In genomic region chr18:76977681-76978234, GRCh38 we compare ENCODE assay signal across 18 cellular contexts.
DNase-seq lines count a peak whose midpoint lies in the region; ATAC-seq lines count a peak whose summit lies in the region.
"Had no signal": no experiment of that assay in that cellular context is flagged by ENCODE, and none has a peak within 500 bp of the region (broad histone marks: within the 10 kb centered on the region; RNA-seq: fewer than 3 reads in every experiment).

No MANE protein-coding gene starts in this region.

- H3K4me3 Mint-ChIP-seq in activated naive CD4-positive, alpha-beta T cell treated with anti-CD3 and anti-CD28 coated beads, Interleukin-2, amount 50 U/mL, for 24 hours, result no peak overlapping the region
- H3K4me3 Mint-ChIP-seq in activated T-helper 2 cell treated with anti-CD3 and anti-CD28 coated beads, Interferon-gamma antibody, Interleukin-2, Interleukin-4, amounts not matched to agents 10 μg/mL and 5 μg/mL and 100 μg/mL, durations not matched to agents 14 hours and 24 hours and 36 hours (ENCODE audit: low read depth), result no peak overlapping the region
- H3K4me3 Mint-ChIP-seq: activated CD4-positive, alpha-beta T cell treated with anti-CD3 and anti-CD28 coated beads, Interleukin-2, amount 10 ng/mL, durations not matched to agents 24 days and 14 days; activated naive CD4-positive, alpha-beta T cell treated with anti-CD3 and anti-CD28 coated beads for 36 hours; CD4-positive, alpha-beta memory T cell; stimulated activated effector memory CD8-positive, alpha-beta T cell treated with anti-CD3 and anti-CD28 coated beads, Interleukin-12 subunit alpha, Interleukin-12 subunit beta, amount 100 ng/mL, for 72 hours had no signal

- intact Hi-C loops in activated T-helper 2 cell treated with anti-CD3 and anti-CD28 coated beads, Interferon-gamma antibody, Interleukin-2, Interleukin-4, amounts not matched to agents 10 μg/mL and 5 μg/mL and 100 μg/mL, durations not matched to agents 14 hours and 24 hours and 36 hours (cut with micrococcal nuclease), result no loop called here

- H3K27me3 Mint-ChIP-seq in activated naive CD4-positive, alpha-beta T cell treated with anti-CD3 and anti-CD28 coated beads, Interleukin-2, amount 50 U/mL, for 24 hours, result no peaks in the 10 kb centered on the region
- H3K27me3 Mint-ChIP-seq in activated T-helper 2 cell treated with anti-CD3 and anti-CD28 coated beads, Interferon-gamma antibody, Interleukin-2, Interleukin-4, amounts not matched to agents 10 μg/mL and 5 μg/mL and 100 μg/mL, durations not matched to agents 14 hours and 24 hours and 36 hours (ENCODE audit: low read depth), result no peaks in the 10 kb centered on the region
- H3K27me3 Mint-ChIP-seq: activated CD4-positive, alpha-beta T cell treated with anti-CD3 and anti-CD28 coated beads, Interleukin-2, amount 10 ng/mL, durations not matched to agents 24 days and 14 days; CD4-positive, alpha-beta memory T cell had no signal

- peaks cover 3% of the 10 kb centered on the region for H3K36me3 Mint-ChIP-seq in activated naive CD4-positive, alpha-beta T cell treated with anti-CD3 and anti-CD28 coated beads, Interleukin-2, amount 50 U/mL, for 24 hours
- no peaks in the 10 kb centered on the region for H3K36me3 Mint-ChIP-seq in activated naive CD4-positive, alpha-beta T cell treated with anti-CD3 and anti-CD28 coated beads, Interleukin-2, amount 50 U/mL, for 72 hours
- no peaks in the 10 kb centered on the region for H3K36me3 Mint-ChIP-seq in activated T-helper 2 cell treated with anti-CD3 and anti-CD28 coated beads, Interferon-gamma antibody, Interleukin-2, Interleukin-4, amounts not matched to agents 10 μg/mL and 5 μg/mL and 100 μg/mL, durations not matched to agents 14 hours and 24 hours and 36 hours (ENCODE audit: low read depth)

- H3K4me1 Mint-ChIP-seq in activated naive CD4-positive, alpha-beta T cell treated with anti-CD3 and anti-CD28 coated beads, Interleukin-2, amount 50 U/mL, for 24 hours, result no peaks in the 10 kb centered on the region
- H3K4me1 Mint-ChIP-seq in activated T-helper 2 cell treated with anti-CD3 and anti-CD28 coated beads, Interferon-gamma antibody, Interleukin-2, Interleukin-4, amounts not matched to agents 10 μg/mL and 5 μg/mL and 100 μg/mL, durations not matched to agents 14 hours and 24 hours and 36 hours (ENCODE audit: low read depth), result no peaks in the 10 kb centered on the region
- H3K4me1 Mint-ChIP-seq: activated CD4-positive, alpha-beta T cell treated with anti-CD3 and anti-CD28 coated beads, Interleukin-2, amount 10 ng/mL, durations not matched to agents 24 days and 14 days; CD4-positive, alpha-beta memory T cell; stimulated activated effector memory CD8-positive, alpha-beta T cell treated with anti-CD3 and anti-CD28 coated beads, Interleukin-12 subunit alpha, Interleukin-12 subunit beta, amount 100 ng/mL, for 72 hours had no signal

- peak overlapping the region in 1 of 2 donors; percentile 65 for H3K4me3 ChIP-seq in mucosa of rectum (ENCODE audit: low read length in 2 of 2)
- H3K4me3 ChIP-seq: gastroesophageal sphincter, prostate gland had no signal

- peak overlapping the region; percentile 40 to 63 for H3K9ac ChIP-seq in mucosa of rectum (ENCODE audit: low read depth in 1 of 2, low read length in 2 of 2)

- no peaks in the 10 kb centered on the region for H3K9me3 Mint-ChIP-seq in activated naive CD4-positive, alpha-beta T cell treated with anti-CD3 and anti-CD28 coated beads, Interleukin-2, amount 50 U/mL, for 24 hours
- H3K9me3 Mint-ChIP-seq in activated naive CD4-positive, alpha-beta T cell treated with anti-CD3 and anti-CD28 coated beads, Interleukin-2, amount 50 U/mL, for 72 hours, result no peaks in the 10 kb centered on the region
- H3K9me3 Mint-ChIP-seq in activated T-helper 2 cell treated with anti-CD3 and anti-CD28 coated beads, Interferon-gamma antibody, Interleukin-2, Interleukin-4, amounts not matched to agents 10 μg/mL and 5 μg/mL and 100 μg/mL, durations not matched to agents 14 hours and 24 hours and 36 hours, result no peaks in the 10 kb centered on the region
- H3K9me3 Mint-ChIP-seq: activated CD4-positive, alpha-beta T cell treated with anti-CD3 and anti-CD28 coated beads, Interleukin-2, amount 10 ng/mL, durations not matched to agents 24 days and 14 days; activated naive CD4-positive, alpha-beta T cell treated with anti-CD3 and anti-CD28 coated beads for 36 hours; CD4-positive, alpha-beta memory T cell; stimulated activated effector memory CD8-positive, alpha-beta T cell treated with anti-CD3 and anti-CD28 coated beads, Interleukin-12 subunit alpha, Interleukin-12 subunit beta, amount 100 ng/mL, for 72 hours had no signal

- H3K27me3 ChIP-seq in mucosa of rectum (ENCODE audit: control insufficient read depth in 2 of 2, insufficient read depth in 2 of 2, low read length in 2 of 2), result no peaks in the 10 kb centered on the region
- H3K27me3 ChIP-seq: gastroesophageal sphincter, upper lobe of left lung had no signal

- no peaks in the 10 kb centered on the region for H3K9me3 ChIP-seq in mucosa of rectum (ENCODE audit: control insufficient read depth in 2 of 2, low read length in 2 of 2)
- H3K9me3 ChIP-seq: gastroesophageal sphincter, prostate gland, upper lobe of left lung had no signal

- ATAC-seq in activated naive CD4-positive, alpha-beta T cell treated with anti-CD3 and anti-CD28 coated beads, Interleukin-2, amount 50 U/mL, for 72 hours, result no peak
- no peak for ATAC-seq in HG02981 (IDR thresholded peaks at IDR 0.05; ENCODE audit: unreplicated experiment)
- ATAC-seq: gastroesophageal sphincter; stimulated activated effector memory CD8-positive, alpha-beta T cell treated with anti-CD3 and anti-CD28 coated beads, Interleukin-12 subunit alpha, Interleukin-12 subunit beta, amount 100 ng/mL, for 72 hours had no signal

- peak overlapping the region; percentile 83 to 94 for H3K27ac ChIP-seq in mucosa of rectum (ENCODE audit: low read depth in 2 of 2, low read length in 2 of 2)
- H3K27ac ChIP-seq: gastroesophageal sphincter, prostate gland had no signal

- no peaks in the 10 kb centered on the region for H3K36me3 ChIP-seq in mucosa of rectum (ENCODE audit: control insufficient read depth in 2 of 2, insufficient read depth in 2 of 2, low read length in 2 of 2)
- H3K36me3 ChIP-seq: prostate gland, upper lobe of left lung had no signal

- H3K4me1 ChIP-seq in mucosa of rectum (ENCODE audit: control insufficient read depth in 2 of 2, insufficient read depth in 2 of 2, low read length in 2 of 2), result peaks cover 22 to 24% of the 10 kb centered on the region in 2 donors
- H3K4me1 ChIP-seq: prostate gland, upper lobe of left lung had no signal

- DNase-seq in activated naive CD4-positive, alpha-beta T cell treated with anti-CD3 and anti-CD28 coated beads, Interleukin-2, amount 50 U/mL, for 72 hours (ENCODE audit: low spot score in 2 of 2), result no peak
- peak; percentile 3 for DNase-seq in activated T-helper 2 cell treated with anti-CD3 and anti-CD28 coated beads, Interferon-gamma antibody, Interleukin-2, Interleukin-4, amounts not matched to agents 10 μg/mL and 5 μg/mL and 100 μg/mL, durations not matched to agents 14 hours and 24 hours and 36 hours (ENCODE audit: low spot score)
- DNase-seq in hippocampal formation (lab: John Stamatoyannopoulos, UW) (no peak), mucosa of gallbladder (ENCODE audit: low spot score) (no peak)
- DNase-seq in activated CD4-positive, alpha-beta T cell treated with anti-CD3 and anti-CD28 coated beads, Interleukin-2, amount 50 U/mL, for 1 hour, result no peak
- DNase-seq: activated CD4-positive, alpha-beta T cell treated with anti-CD3 and anti-CD28 coated beads, Interleukin-2, amount 10 ng/mL, durations not matched to agents 24 days and 14 days; activated naive CD4-positive, alpha-beta T cell treated with anti-CD3 and anti-CD28 coated beads for 36 hours; activated T-cell treated with anti-CD3 and anti-CD28 coated beads for 4 hours; CD4-positive, alpha-beta memory T cell; dermis blood vessel endothelial cell; MV-4-11 had no signal

- peak overlapping the region; percentile 17 for H3K27ac Mint-ChIP-seq in activated naive CD4-positive, alpha-beta T cell treated with anti-CD3 and anti-CD28 coated beads, Interleukin-2, amount 50 U/mL, for 24 hours
- H3K27ac Mint-ChIP-seq in activated naive CD4-positive, alpha-beta T cell treated with anti-CD3 and anti-CD28 coated beads, Interleukin-2, amount 50 U/mL, for 72 hours, result no peak overlapping the region
- no peak overlapping the region for H3K27ac Mint-ChIP-seq in activated T-helper 2 cell treated with anti-CD3 and anti-CD28 coated beads, Interferon-gamma antibody, Interleukin-2, Interleukin-4, amounts not matched to agents 10 μg/mL and 5 μg/mL and 100 μg/mL, durations not matched to agents 14 hours and 24 hours and 36 hours
- H3K27ac Mint-ChIP-seq: activated CD4-positive, alpha-beta T cell treated with anti-CD3 and anti-CD28 coated beads, Interleukin-2, amount 10 ng/mL, durations not matched to agents 24 days and 14 days; activated naive CD4-positive, alpha-beta T cell treated with anti-CD3 and anti-CD28 coated beads for 36 hours had no signal
